In genomic region chr9:107484117-107484723, GRCh38 we compare ENCODE assay signal across 8 cellular contexts. TPM values are rescaled to one million over a fixed set of nuclear protein-coding genes. Genes with fewer than 3 reads are reported as not detected.
DNase-seq lines count a peak whose midpoint lies in the region; ATAC-seq and TF ChIP-seq lines count a peak whose summit lies in the region.

No MANE protein-coding gene starts in this region.

- TF ChIP-seq CTCF in activated B cell treated with CpG ODN at 0.5 μM for 24 hours (IDR thresholded peaks at IDR 0.05), result no peak

- DNase-seq in DMS114 treated with DMSO at 0.1 percent for 48 hours (lab: John Stamatoyannopoulos, UW; ENCODE audit: unreplicated experiment) (peak; percentile 57), H7 (peak; percentile 70), NCI-H1930 (lab: John Stamatoyannopoulos, UW) (peak; percentile 36 to 55), activated B cell treated with CpG ODN at 0.5 μM for 24 hours (no peak), hepatic stellate cell (ENCODE audit: low spot score) (peak; percentile 53), activated T-cell treated with anti-CD3 and anti-CD28 coated beads for 4 hours (no peak)
- DNase-seq in stimulated activated effector memory CD8-positive, alpha-beta T cell treated with anti-CD3 and anti-CD28 coated beads, Interleukin-12 subunit alpha, Interleukin-12 subunit beta, amount 100 ng/mL, for 72 hours (ENCODE audit: low spot score in 2 of 2), result no peak

- H3K36me3 ChIP-seq in H7 (replicated peaks; ENCODE audit: control insufficient read depth, insufficient read depth, low read length), result no peaks in the 10 kb centered on the region

- no peak overlapping the region for H3K4me3 Mint-ChIP-seq in activated B cell treated with CpG ODN at 0.5 μM for 24 hours
- no peak overlapping the region for H3K4me3 Mint-ChIP-seq in stimulated activated memory B cell treated with anti-CD40 and anti-IgM and Interleukin-4, amounts not matched to agents 10 μg/mL and 1 μg/mL and 100 μg/mL, for 72 hours
- H3K4me3 Mint-ChIP-seq in stimulated activated effector memory CD8-positive, alpha-beta T cell treated with anti-CD3 and anti-CD28 coated beads, Interleukin-12 subunit alpha, Interleukin-12 subunit beta, amount 100 ng/mL, for 72 hours, result no peak overlapping the region

- H3K27ac Mint-ChIP-seq in activated B cell treated with CpG ODN at 0.5 μM for 24 hours, result no peak overlapping the region
- H3K27ac Mint-ChIP-seq in stimulated activated memory B cell treated with anti-CD40 and anti-IgM and Interleukin-4, amounts not matched to agents 10 μg/mL and 1 μg/mL and 100 μg/mL, for 72 hours, result no peak overlapping the region
- no peak overlapping the region for H3K27ac Mint-ChIP-seq in stimulated activated effector memory CD8-positive, alpha-beta T cell treated with anti-CD3 and anti-CD28 coated beads, Interleukin-12 subunit alpha, Interleukin-12 subunit beta, amount 100 ng/mL, for 72 hours

- CTCF ChIA-PET in activated B cell treated with CpG ODN at 0.5 μM for 24 hours (lab: Charles Lee), result interaction anchor here (0.8 to 1.7 kb wide), 2 partner anchors 1081 to 1277 kb away, joined by 3 to 25 read pairs; no protein-coding TSS in a partner anchor

- peaks cover 26% of the 10 kb centered on the region for H3K27me3 ChIP-seq in H7 (ENCODE audit: control insufficient read depth, insufficient read depth, low read length)

- ATAC-seq in activated B cell treated with CpG ODN at 0.5 μM for 24 hours (ENCODE audit: low read depth), result peak; percentile 45
- ATAC-seq in stimulated activated memory B cell treated with anti-CD40 and anti-IgM and Interleukin-4, amounts not matched to agents 10 μg/mL and 1 μg/mL and 100 μg/mL, for 72 hours, result peak; percentile 64
- no peak for ATAC-seq in stimulated activated effector memory CD8-positive, alpha-beta T cell treated with anti-CD3 and anti-CD28 coated beads, Interleukin-12 subunit alpha, Interleukin-12 subunit beta, amount 100 ng/mL, for 72 hours

- intact Hi-C loops in activated B cell treated with CpG ODN at 0.5 μM for 24 hours (cut with micrococcal nuclease), result loop anchor here (1.0 to 10.0 kb wide), 3 partner anchors 1278 to 1531 kb away; partner anchors contain the start of gene CTNNAL1

- no peak overlapping the region for H3K4me3 ChIP-seq in H7 (ENCODE audit: insufficient read depth, low read depth, low read length)

- peaks cover 10% of the 10 kb centered on the region for H3K4me1 Mint-ChIP-seq in activated B cell treated with CpG ODN at 0.5 μM for 24 hours
- peaks cover 17% of the 10 kb centered on the region for H3K4me1 Mint-ChIP-seq in stimulated activated memory B cell treated with anti-CD40 and anti-IgM and Interleukin-4, amounts not matched to agents 10 μg/mL and 1 μg/mL and 100 μg/mL, for 72 hours
- no peaks in the 10 kb centered on the region for H3K4me1 Mint-ChIP-seq in stimulated activated effector memory CD8-positive, alpha-beta T cell treated with anti-CD3 and anti-CD28 coated beads, Interleukin-12 subunit alpha, Interleukin-12 subunit beta, amount 100 ng/mL, for 72 hours

- H3K36me3 Mint-ChIP-seq in activated B cell treated with CpG ODN at 0.5 μM for 24 hours (ENCODE audit: low read depth), result no peaks in the 10 kb centered on the region
- H3K36me3 Mint-ChIP-seq in stimulated activated memory B cell treated with anti-CD40 and anti-IgM and Interleukin-4, amounts not matched to agents 10 μg/mL and 1 μg/mL and 100 μg/mL, for 72 hours, result no peaks in the 10 kb centered on the region
- no peaks in the 10 kb centered on the region for H3K36me3 Mint-ChIP-seq in stimulated activated effector memory CD8-positive, alpha-beta T cell treated with anti-CD3 and anti-CD28 coated beads, Interleukin-12 subunit alpha, Interleukin-12 subunit beta, amount 100 ng/mL, for 72 hours

- POLR2A ChIA-PET in activated B cell treated with CpG ODN at 0.5 μM for 24 hours (lab: Charles Lee), result no interaction called here

- peaks cover 20% of the 10 kb centered on the region for H3K27me3 Mint-ChIP-seq in activated B cell treated with CpG ODN at 0.5 μM for 24 hours
- peaks cover 18% of the 10 kb centered on the region for H3K27me3 Mint-ChIP-seq in stimulated activated memory B cell treated with anti-CD40 and anti-IgM and Interleukin-4, amounts not matched to agents 10 μg/mL and 1 μg/mL and 100 μg/mL, for 72 hours

- H3K9me3 Mint-ChIP-seq in activated B cell treated with CpG ODN at 0.5 μM for 24 hours, result no peaks in the 10 kb centered on the region
- H3K9me3 Mint-ChIP-seq in stimulated activated memory B cell treated with anti-CD40 and anti-IgM and Interleukin-4, amounts not matched to agents 10 μg/mL and 1 μg/mL and 100 μg/mL, for 72 hours, result no peaks in the 10 kb centered on the region
- H3K9me3 Mint-ChIP-seq in stimulated activated effector memory CD8-positive, alpha-beta T cell treated with anti-CD3 and anti-CD28 coated beads, Interleukin-12 subunit alpha, Interleukin-12 subunit beta, amount 100 ng/mL, for 72 hours, result no peaks in the 10 kb centered on the region

RNA-seq across cellular contexts. Expression of gene KLF4, which starts 5.3 kb away (rescaled TPM):
- 1.8 and 2.5 TPM in 2 replicates for total RNA-seq in H7 (2014; rRNA removed; shearing (Covaris generic))
- 1.0 TPM in 2 replicates for total RNA-seq in activated B cell treated with CpG ODN at 0.5 μM for 24 hours

Comparison
In these comparisons a context has a peak if more than half of its experiments do, and no peak if none do; other contexts are left out.
1. DNase-seq: peak in DMS114 treated with DMSO at 0.1 percent for 48 hours (single experiment), H7 (single experiment), NCI-H1930 (2 of 2) and hepatic stellate cell (single experiment); none in activated B cell treated with CpG ODN at 0.5 μM for 24 hours (single experiment), activated T-cell treated with anti-CD3 and anti-CD28 coated beads for 4 hours (single experiment) and stimulated activated effector memory CD8-positive, alpha-beta T cell treated with anti-CD3 and anti-CD28 coated beads, Interleukin-12 subunit alpha, Interleukin-12 subunit beta, amount 100 ng/mL, for 72 hours (0 of 2).